Comparison of ENCODE assay signal across 22 cellular contexts in the genomic region with DNA sequence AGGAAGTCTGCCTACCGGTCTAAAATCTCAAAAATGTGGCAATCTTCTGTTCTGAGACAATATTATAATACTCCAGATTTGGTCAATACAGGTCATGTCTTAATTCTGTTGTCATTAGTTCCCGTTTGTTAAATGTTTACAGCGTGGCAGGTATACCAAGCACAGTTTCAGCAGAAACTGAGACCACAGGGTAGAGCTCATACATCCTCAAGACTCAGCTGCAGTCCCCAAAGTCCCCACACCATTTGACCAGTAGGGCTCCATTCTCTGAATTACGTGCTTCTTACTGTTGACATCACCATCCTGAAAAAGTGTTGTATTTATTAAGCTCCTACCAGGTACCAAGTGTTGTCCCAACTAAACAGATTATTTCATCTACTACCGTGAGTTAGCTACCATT.
DNase-seq lines count a peak whose midpoint lies in the region; ATAC-seq and TF ChIP-seq lines count a peak whose summit lies in the region.
"Had no signal": no experiment of that assay in that cellular context is flagged by ENCODE, and none has a peak within 500 bp of the region (broad histone marks: within the 10 kb centered on the region; RNA-seq: fewer than 3 reads in every experiment).

No MANE protein-coding gene starts in this region.

- H3K27ac Mint-ChIP-seq in natural killer cell = no peak overlapping the region
- no peak overlapping the region for H3K27ac Mint-ChIP-seq in natural killer cell treated with Interleukin-12 subunit alpha and Interleukin-12 subunit beta and Interleukin-15 and Interleukin-18, amount 100 ng/mL, for 72 hours
- H3K27ac Mint-ChIP-seq: GM23338, T-helper 17 cell had no signal

- peak; percentile 60 for ATAC-seq in GM19324 (IDR thresholded peaks at IDR 0.05; ENCODE audit: low FRiP score, unreplicated experiment)
- ATAC-seq in HG02938 (IDR thresholded peaks at IDR 0.05; ENCODE audit: unreplicated experiment) = peak; percentile 69
- ATAC-seq in HG03354 (IDR thresholded peaks at IDR 0.05; ENCODE audit: poor library complexity, severe bottlenecking, unreplicated experiment) = peak; percentile 74
- ATAC-seq in natural killer cell = no peak
- ATAC-seq in natural killer cell treated with Interleukin-12 subunit alpha and Interleukin-12 subunit beta and Interleukin-15 and Interleukin-18, amount 100 ng/mL, for 72 hours = no peak
- ATAC-seq: GM23338, T-helper 17 cell had no signal

- H3K4me1 Mint-ChIP-seq in natural killer cell = no peaks in the 10 kb centered on the region
- H3K4me1 Mint-ChIP-seq in natural killer cell treated with Interleukin-12 subunit alpha and Interleukin-12 subunit beta and Interleukin-15 and Interleukin-18, amount 100 ng/mL, for 72 hours (ENCODE audit: low read depth in 2 of 2) = no peaks in the 10 kb centered on the region
- H3K4me1 Mint-ChIP-seq: GM23338, T-helper 17 cell had no signal

- H3K36me3 Mint-ChIP-seq in natural killer cell = no peaks in the 10 kb centered on the region
- H3K36me3 Mint-ChIP-seq in natural killer cell treated with Interleukin-12 subunit alpha and Interleukin-12 subunit beta and Interleukin-15 and Interleukin-18, amount 100 ng/mL, for 72 hours = no peaks in the 10 kb centered on the region

- intact Hi-C loops in natural killer cell (cut with micrococcal nuclease) = no loop called here

- H3K9me3 Mint-ChIP-seq in natural killer cell = peaks cover 0 to 5% of the 10 kb centered on the region in 2 donors
- peaks cover 6% of the 10 kb centered on the region for H3K9me3 Mint-ChIP-seq in natural killer cell treated with Interleukin-12 subunit alpha and Interleukin-12 subunit beta and Interleukin-15 and Interleukin-18, amount 100 ng/mL, for 72 hours
- H3K9me3 Mint-ChIP-seq: GM23338 had no signal

- TF ChIP-seq CTCF in natural killer cell (IDR thresholded peaks at IDR 0.05) = no peak

- no peak for DNase-seq in UCSD-AML1 (lab: John Stamatoyannopoulos, UW; ENCODE audit: unreplicated experiment)
- no peak for DNase-seq in natural killer cell
- DNase-seq in NCI-H774 (lab: John Stamatoyannopoulos, UW) = no peak
- DNase-seq in natural killer cell treated with Interleukin-12 subunit alpha and Interleukin-12 subunit beta and Interleukin-15 and Interleukin-18, amount 100 ng/mL, for 72 hours (ENCODE audit: low spot score) = no peak
- DNase-seq: BE2C, EL, GF-D8, Karpas-422, MV-4-11, NCI-H1105 treated with DMSO at 0.1 percent for 48 hours, NCI-H2029 treated with DMSO at 0.1 percent for 48 hours, NCI-H226, NCI-H524, NCI-H82, OCI-M1, Right ventricle myocardium superior, SW 1271, T-helper 17 cell had no signal

- no peaks in the 10 kb centered on the region for H3K27me3 Mint-ChIP-seq in natural killer cell (ENCODE audit: low read depth in 2 of 2)
- H3K27me3 Mint-ChIP-seq in natural killer cell treated with Interleukin-12 subunit alpha and Interleukin-12 subunit beta and Interleukin-15 and Interleukin-18, amount 100 ng/mL, for 72 hours = no peaks in the 10 kb centered on the region
- H3K27me3 Mint-ChIP-seq: T-helper 17 cell had no signal

- H3K4me3 Mint-ChIP-seq in natural killer cell = no peak overlapping the region
- no peak overlapping the region for H3K4me3 Mint-ChIP-seq in natural killer cell treated with Interleukin-12 subunit alpha and Interleukin-12 subunit beta and Interleukin-15 and Interleukin-18, amount 100 ng/mL, for 72 hours
- H3K4me3 Mint-ChIP-seq: GM23338, T-helper 17 cell had no signal

Comparison
In these comparisons a context has a peak if more than half of its experiments do, and no peak if none do; other contexts are left out.
1. ATAC-seq: peak in GM19324 (single experiment), HG02938 (single experiment) and HG03354 (single experiment); none in natural killer cell (0 of 3) and natural killer cell treated with Interleukin-12 subunit alpha and Interleukin-12 subunit beta and Interleukin-15 and Interleukin-18, amount 100 ng/mL, for 72 hours (0 of 2).